ENCODE assay signal across 8 cellular contexts in genomic region chr1:89945852-89946476, GRCh38. TPM values are rescaled to one million over a fixed set of nuclear protein-coding genes. Genes with fewer than 3 reads are reported as not detected.
A peak's percentile ranks its signal among the peaks of the same experiment; 100 is the strongest.
DNase-seq lines count a peak whose midpoint lies in the region; ATAC-seq, FAIRE-seq and TF ChIP-seq lines count a peak whose summit lies in the region.

No MANE protein-coding gene starts in this region.

- peak; percentile 33 for DNase-seq in activated CD4-positive, alpha-beta T cell treated with anti-CD3 and anti-CD28 coated beads for 36 hours
- no peak for DNase-seq in activated CD4-positive, alpha-beta T cell treated with anti-CD3 and anti-CD28 coated beads, Interleukin-2, amount 10 ng/mL, durations not matched to agents 24 days and 14 days
- DNase-seq in HCT116 (ENCODE audit: low read depth, low spot score) (peak; percentile 26), trophoblast cell (peak; percentile 72 to 81), sciatic nerve (ENCODE audit: low spot score) (no peak), NCI-H2107 (lab: John Stamatoyannopoulos, UW) (no peak), D721Med (ENCODE audit: insufficient read length, low spot score) (no peak)

- H4K91ac ChIP-seq in trophoblast cell (ENCODE audit: low read depth, low read length): peak overlapping the region; percentile 7

- WGBS in trophoblast cell (ENCODE audit: extremely low coverage, insufficient coverage, insufficient read length): no CpG with 5 or more reads among the region's 5 CpGs

- H3K4me1 Mint-ChIP-seq in activated CD4-positive, alpha-beta T cell treated with anti-CD3 and anti-CD28 coated beads for 36 hours: peaks cover 6% of the 10 kb centered on the region
- peaks cover 5% of the 10 kb centered on the region for H3K4me1 Mint-ChIP-seq in activated CD4-positive, alpha-beta T cell treated with anti-CD3 and anti-CD28 coated beads, Interleukin-2, amount 10 ng/mL, durations not matched to agents 24 days and 14 days

- no peak overlapping the region for H2AK5ac ChIP-seq in trophoblast cell (ENCODE audit: low read length)

- no peak for TF ChIP-seq RAD21 in HCT116 (IDR thresholded peaks at IDR 0.05; ENCODE audit: low read depth)

- no peaks in the 10 kb centered on the region for H3K79me2 ChIP-seq in HCT116 (ENCODE audit: insufficient read depth, low read length)
- no peaks in the 10 kb centered on the region for H3K79me2 ChIP-seq in trophoblast cell (ENCODE audit: control insufficient read depth, insufficient read depth, low read length, poor library complexity)

- no peak overlapping the region for H3K27ac ChIP-seq in HCT116 (ENCODE audit: low read depth, low read length)
- H3K27ac ChIP-seq in trophoblast cell (ENCODE audit: low read depth, low read length): no peak overlapping the region

- RAD21 ChIA-PET in HCT116 (lab: Charles Lee; ENCODE audit: low non-redundant PET in 1 of 2, low total read pairs in 2 of 2, uncharacterized antibody in 2 of 2, unreplicated experiment in 2 of 2): no interaction called here

- no peak for TF ChIP-seq POLR2A in HCT116 (IDR thresholded peaks at IDR 0.05; ENCODE audit: borderline replicate concordance, extremely low read depth, insufficient read depth, insufficient read length)

- H4K8ac ChIP-seq in trophoblast cell (ENCODE audit: low read depth, low read length): no peak overlapping the region

- no peaks in the 10 kb centered on the region for H3K36me3 Mint-ChIP-seq in activated CD4-positive, alpha-beta T cell treated with anti-CD3 and anti-CD28 coated beads for 36 hours (ENCODE audit: low read depth)
- H3K36me3 Mint-ChIP-seq in activated CD4-positive, alpha-beta T cell treated with anti-CD3 and anti-CD28 coated beads, Interleukin-2, amount 10 ng/mL, durations not matched to agents 24 days and 14 days (ENCODE audit: low read depth): no peaks in the 10 kb centered on the region

- H3K27me3 Mint-ChIP-seq in activated CD4-positive, alpha-beta T cell treated with anti-CD3 and anti-CD28 coated beads for 36 hours: no peaks in the 10 kb centered on the region
- H3K27me3 Mint-ChIP-seq in activated CD4-positive, alpha-beta T cell treated with anti-CD3 and anti-CD28 coated beads, Interleukin-2, amount 10 ng/mL, durations not matched to agents 24 days and 14 days: no peaks in the 10 kb centered on the region

- H2BK5ac ChIP-seq in trophoblast cell (ENCODE audit: low read depth, low read length, poor library complexity): no peak overlapping the region

- H3K4me2 ChIP-seq in HCT116 (ENCODE audit: low read length): peak overlapping the region; percentile 47
- no peak overlapping the region for H3K4me2 ChIP-seq in trophoblast cell (ENCODE audit: low read length)

- H2AFZ ChIP-seq in HCT116 (ENCODE audit: low read depth, low read length, poor library complexity, severe bottlenecking) (no peak overlapping the region), trophoblast cell (ENCODE audit: insufficient read depth, low read length, poor library complexity) (no peak overlapping the region)

- H3K4me1 ChIP-seq in HCT116 (ENCODE audit: control insufficient read depth in 1 of 2, insufficient read depth in 2 of 2, low read length in 2 of 2): peaks cover 0 to 14% of the 10 kb centered on the region in 2 experiments; a peak in 2 of 4 replicates
- H3K4me1 ChIP-seq in trophoblast cell (ENCODE audit: control insufficient read depth in 1 of 2, insufficient read depth in 2 of 2, low read length in 2 of 2): peaks cover 14 to 19% of the 10 kb centered on the region in 2 experiments

- H3K4ac ChIP-seq in trophoblast cell (ENCODE audit: low read depth, low read length): no peak overlapping the region

- peak; percentile 86 for ATAC-seq in activated CD4-positive, alpha-beta T cell treated with anti-CD3 and anti-CD28 coated beads for 36 hours
- ATAC-seq in HCT116 (peak; percentile 83), HG03571 (IDR thresholded peaks at IDR 0.05; ENCODE audit: unreplicated experiment) (peak; percentile 85), sciatic nerve (no peak)

- H3K9me3 Mint-ChIP-seq in activated CD4-positive, alpha-beta T cell treated with anti-CD3 and anti-CD28 coated beads for 36 hours (ENCODE audit: low read depth): no peaks in the 10 kb centered on the region
- H3K9me3 Mint-ChIP-seq in activated CD4-positive, alpha-beta T cell treated with anti-CD3 and anti-CD28 coated beads, Interleukin-2, amount 10 ng/mL, durations not matched to agents 24 days and 14 days: no peaks in the 10 kb centered on the region

- H3K27me3 ChIP-seq in HCT116 (ENCODE audit: insufficient read depth, low read length) (no peaks in the 10 kb centered on the region), trophoblast cell (ENCODE audit: insufficient read depth, low read length) (no peaks in the 10 kb centered on the region)

- H2BK12ac ChIP-seq in trophoblast cell (ENCODE audit: low read length): peak overlapping the region; percentile 19

- no peak for FAIRE-seq in D721Med (lab: Jason Lieb, UNC)

- TF ChIP-seq CTCF in HCT116 (IDR thresholded peaks at IDR 0.05 in 2 of 3, conservative IDR thresholded peaks at IDR 0.05 in 1 of 3; ENCODE audit: borderline replicate concordance in 1 of 3, insufficient read depth in 1 of 3, low read depth in 2 of 3, low read length in 2 of 3) (no peak), D721Med (IDR thresholded peaks at IDR 0.05; ENCODE audit: insufficient read depth, missing control alignments) (no peak)

- H2BK120ac ChIP-seq in trophoblast cell (ENCODE audit: insufficient read depth, low read length, poor library complexity): no peak overlapping the region

- no TSS peak for BruUV-seq in HCT116 (replicated peaks; lab: Mats Ljungman, UMichigan)

- H3K9ac ChIP-seq in HCT116 (ENCODE audit: low read length) (no peak overlapping the region), trophoblast cell (ENCODE audit: low read length) (no peak overlapping the region)

- H3K9me2 ChIP-seq in HCT116 (ENCODE audit: insufficient read depth): no peaks in the 10 kb centered on the region

- CTCF ChIA-PET in activated CD4-positive, alpha-beta T cell treated with anti-CD3 and anti-CD28 coated beads for 36 hours (lab: Charles Lee): interaction anchor here (0.6 kb wide), 1 partner anchor 55 kb away, joined by 3 read pairs; no protein-coding TSS in a partner anchor
- CTCF ChIA-PET in HCT116 (lab: Charles Lee): no interaction called here

- no peak overlapping the region for H4K12ac ChIP-seq in trophoblast cell (ENCODE audit: low read depth, low read length)

- H3K9me3 ChIP-seq in HCT116 (ENCODE audit: control insufficient read depth in 1 of 2, insufficient read depth in 1 of 2, low read depth in 1 of 2, low read length in 2 of 2) (no peaks in the 10 kb centered on the region), trophoblast cell (ENCODE audit: insufficient read depth, low read depth, low read length) (no peaks in the 10 kb centered on the region)

- POLR2A ChIA-PET in activated CD4-positive, alpha-beta T cell treated with anti-CD3 and anti-CD28 coated beads for 36 hours (lab: Charles Lee): no interaction called here
- POLR2A ChIA-PET in HCT116 (lab: Charles Lee): no interaction called here

- no peaks in the 10 kb centered on the region for H4K20me1 ChIP-seq in HCT116 (ENCODE audit: insufficient read depth)

- no peak overlapping the region for H3K14ac ChIP-seq in trophoblast cell (ENCODE audit: low read length)

- H3K79me1 ChIP-seq in trophoblast cell (ENCODE audit: low read length): peaks cover 14% of the 10 kb centered on the region

- no peak overlapping the region for H3K27ac Mint-ChIP-seq in activated CD4-positive, alpha-beta T cell treated with anti-CD3 and anti-CD28 coated beads for 36 hours
- no peak overlapping the region for H3K27ac Mint-ChIP-seq in activated CD4-positive, alpha-beta T cell treated with anti-CD3 and anti-CD28 coated beads, Interleukin-2, amount 10 ng/mL, durations not matched to agents 24 days and 14 days

- H3K4me3 ChIP-seq in HCT116 (replicated peaks in 1 of 2; ENCODE audit: low read depth in 1 of 2, low read length in 2 of 2) (no peak overlapping the region; a peak in 1 of 4 replicates), trophoblast cell (ENCODE audit: low read depth, low read length) (no peak overlapping the region)

- H3K23ac ChIP-seq in trophoblast cell (ENCODE audit: low read length): no peak overlapping the region

- no peak overlapping the region for H3K18ac ChIP-seq in trophoblast cell (ENCODE audit: low read length)

- H3K4me3 Mint-ChIP-seq in activated CD4-positive, alpha-beta T cell treated with anti-CD3 and anti-CD28 coated beads for 36 hours: no peak overlapping the region
- no peak overlapping the region for H3K4me3 Mint-ChIP-seq in activated CD4-positive, alpha-beta T cell treated with anti-CD3 and anti-CD28 coated beads, Interleukin-2, amount 10 ng/mL, durations not matched to agents 24 days and 14 days

- intact Hi-C loops in activated CD4-positive, alpha-beta T cell treated with anti-CD3 and anti-CD28 coated beads for 36 hours (cut with DNase I, micrococcal nuclease): no loop called here
- intact Hi-C loops in activated CD4-positive, alpha-beta T cell treated with anti-CD3 and anti-CD28 coated beads, Interleukin-2, amount 10 ng/mL, durations not matched to agents 24 days and 14 days (cut with micrococcal nuclease): no loop called here
- intact Hi-C loops in HCT116 (cut with micrococcal nuclease): no loop called here
- intact Hi-C loops in sciatic nerve (cut with DNase I): no loop called here

- H3K36me3 ChIP-seq in HCT116 (ENCODE audit: control insufficient read depth in 1 of 2, insufficient read depth in 2 of 2, low read length in 2 of 2): no peaks in the 10 kb centered on the region
- no peaks in the 10 kb centered on the region for H3K36me3 ChIP-seq in trophoblast cell (ENCODE audit: control insufficient read depth in 1 of 2, insufficient read depth in 2 of 2, low read length in 2 of 2)

TF ChIP-seq in HCT116, 20 proteins besides CTCF, POLR2A, EP300 and RAD21 (continues in another document):
- TF ChIP-seq SP1 (IDR thresholded peaks at IDR 0.05; ENCODE audit: low read depth) (peak; percentile 39; the same call in 1 of the 2 replicates), YY1 (IDR thresholded peaks at IDR 0.05; ENCODE audit: extremely low read depth, insufficient replicate concordance, low read depth, low read length) (no peak), JUND (IDR thresholded peaks at IDR 0.05) (peak; percentile 84), FOSL1 (IDR thresholded peaks at IDR 0.05; ENCODE audit: low read depth) (peak; percentile 85), ELF1 (IDR thresholded peaks at IDR 0.05; ENCODE audit: borderline replicate concordance, low read depth) (no peak), CBX3 (IDR thresholded peaks at IDR 0.05; ENCODE audit: low read depth) (peak; percentile 79; the same call in 1 of the 2 replicates), MAX (IDR thresholded peaks at IDR 0.05) (0 out of 2 replicates have a peak, but pooled peaks have one; percentile 12)

RNA-seq across cellular contexts. Expression of gene ZNF326, which starts 48.9 kb away (rescaled TPM):
- 10 to 100 TPM; 19.4 to 20.5 TPM for total RNA-seq in activated CD4-positive, alpha-beta T cell treated with anti-CD3 and anti-CD28 coated beads for 36 hours
- total RNA-seq in activated CD4-positive, alpha-beta T cell treated with anti-CD3 and anti-CD28 coated beads, Interleukin-2, amount 10 ng/mL, durations not matched to agents 24 days and 14 days: 36.8 and 38.1 TPM in 2 replicates
- total RNA-seq in HCT116 (2021; ENCODE audit: unreplicated experiment) (19.3 TPM), sciatic nerve (26.3 TPM)
- polyA plus RNA-seq in HCT116 (2012): 5.1 and 5.5 TPM in 2 replicates
- 26.8 and 27.1 TPM in 2 replicates for polyA plus RNA-seq in trophoblast cell (2013)

Comparison
In these comparisons a context has a peak if more than half of its experiments do, and no peak if none do; other contexts are left out.
1. DNase-seq: peak in activated CD4-positive, alpha-beta T cell treated with anti-CD3 and anti-CD28 coated beads for 36 hours (single experiment), HCT116 (single experiment) and trophoblast cell (2 of 2); none in activated CD4-positive, alpha-beta T cell treated with anti-CD3 and anti-CD28 coated beads, Interleukin-2, amount 10 ng/mL, durations not matched to agents 24 days and 14 days (single experiment), sciatic nerve (single experiment), NCI-H2107 (single experiment) and D721Med (single experiment).